36 cellular contexts compared by ENCODE assay signal in genomic region chr2:198143156-198143555, GRCh38.
"Had no signal": no experiment of that assay in that cellular context is flagged by ENCODE, and none has a peak within 500 bp of the region (broad histone marks: within the 10 kb centered on the region; RNA-seq: fewer than 3 reads in every experiment).

No MANE protein-coding gene starts in this region.

- H3K4me3 ChIP-seq: ascending aorta, body of pancreas, breast epithelium, Peyer's patch, SJSA1 had no signal

- DNase-seq: activated B cell treated with CpG ODN at 0.5 μM for 24 hours; activated CD4-positive, alpha-beta memory T cell treated with anti-CD3 and anti-CD28 coated beads for 36 hours; activated CD4-positive, alpha-beta T cell treated with anti-CD3 and anti-CD28 coated beads for 4 hours; activated CD4-positive, alpha-beta T cell treated with anti-CD3 and anti-CD28 coated beads, Interleukin-2, amount 50 U/mL, for 1 hour; activated CD4-positive, CD25-positive, alpha-beta regulatory T cell treated with anti-CD3 and anti-CD28 coated beads, Interleukin-2, amount 50 U/mL, for 72 hours; activated CD8-positive, alpha-beta memory T cell treated with anti-CD3 and anti-CD28 coated beads, Interleukin-2, amount 50 U/mL, for 4 hours; activated gamma-delta T cell treated with Interleukin-2 at 50 U/mL for 16 hours; activated naive CD4-positive, alpha-beta T cell treated with anti-CD3 and anti-CD28 coated beads, Interleukin-2, amount 10 ng/mL, durations not matched to agents 7 days and 5 days; activated naive CD8-positive, alpha-beta T cell treated with anti-CD3 and anti-CD28 coated beads for 36 hours; activated T-cell treated with anti-CD3 and anti-CD28 coated beads for 4 hours; activated T-cell treated with anti-CD3 and anti-CD28 coated beads, Interleukin-2, amount 50 U/mL, for 4 hours; amniotic stem cell; body of pancreas; MM.1S; MV-4-11; NCI-H1092; NCI-H1436 treated with DMSO at 0.1 percent for 48 hours; NCI-H1694 treated with DMSO at 0.1 percent for 48 hours; NCI-H2029; NCI-H345; NCI-H524 treated with DMSO at 0.1 percent for 48 hours; NK-92 treated with Interleukin-12 subunit alpha and Interleukin-12 subunit beta, amount 100 ng/mL, for 24 hours; PC-3; Peyer's patch; RPMI8226; SHP77 treated with DMSO at 0.1 percent for 48 hours; SK-N-SH; T-cell; T-helper 2 cell; T-helper 9 cell had no signal

- H3K4me1 Mint-ChIP-seq: activated B cell treated with CpG ODN at 0.5 μM for 24 hours had no signal

- H3K27ac ChIP-seq: ascending aorta, body of pancreas, breast epithelium, KMS-11, Peyer's patch, SJSA1, VCaP had no signal

- H3K27me3 Mint-ChIP-seq: activated B cell treated with CpG ODN at 0.5 μM for 24 hours; activated CD4-positive, alpha-beta memory T cell treated with anti-CD3 and anti-CD28 coated beads for 36 hours; activated naive CD4-positive, alpha-beta T cell treated with anti-CD3 and anti-CD28 coated beads, Interleukin-2, amount 10 ng/mL, durations not matched to agents 7 days and 5 days; activated naive CD8-positive, alpha-beta T cell treated with anti-CD3 and anti-CD28 coated beads for 36 hours; T-cell had no signal

- ATAC-seq: activated T-cell treated with anti-CD3 and anti-CD28 coated beads, Interleukin-2, amount 50 U/mL, for 4 hours; body of pancreas; PC-3; T-cell had no signal

- H3K36me3 Mint-ChIP-seq: activated naive CD4-positive, alpha-beta T cell treated with anti-CD3 and anti-CD28 coated beads, Interleukin-2, amount 10 ng/mL, durations not matched to agents 7 days and 5 days; activated naive CD8-positive, alpha-beta T cell treated with anti-CD3 and anti-CD28 coated beads for 36 hours had no signal

- H3K27ac Mint-ChIP-seq: activated B cell treated with CpG ODN at 0.5 μM for 24 hours; activated CD4-positive, alpha-beta memory T cell treated with anti-CD3 and anti-CD28 coated beads for 36 hours; activated naive CD4-positive, alpha-beta T cell treated with anti-CD3 and anti-CD28 coated beads, Interleukin-2, amount 10 ng/mL, durations not matched to agents 7 days and 5 days; activated naive CD8-positive, alpha-beta T cell treated with anti-CD3 and anti-CD28 coated beads for 36 hours; activated T-helper 1 cell treated with anti-CD3 and anti-CD28 coated beads, Interleukin-12 subunit alpha, Interleukin-12 subunit beta, Interleukin-2, Interleukin-4 antibody, amounts not matched to agents 30 ng/mL and 10 ng/mL and 1 ng/mL, durations not matched to agents 14 hours and 24 hours and 36 hours; T-cell had no signal

- H3K9me3 Mint-ChIP-seq: activated CD4-positive, alpha-beta memory T cell treated with anti-CD3 and anti-CD28 coated beads for 36 hours; activated naive CD8-positive, alpha-beta T cell treated with anti-CD3 and anti-CD28 coated beads for 36 hours; activated T-cell treated with anti-CD3 and anti-CD28 coated beads, Interleukin-2, amount 50 U/mL, for 4 hours; activated T-helper 1 cell treated with anti-CD3 and anti-CD28 coated beads, Interleukin-12 subunit alpha, Interleukin-12 subunit beta, Interleukin-2, Interleukin-4 antibody, amounts not matched to agents 30 ng/mL and 10 ng/mL and 1 ng/mL, durations not matched to agents 14 hours and 24 hours and 36 hours; T-cell had no signal

- H3K4me3 Mint-ChIP-seq: activated B cell treated with CpG ODN at 0.5 μM for 24 hours; activated CD4-positive, alpha-beta memory T cell treated with anti-CD3 and anti-CD28 coated beads for 36 hours; activated naive CD4-positive, alpha-beta T cell treated with anti-CD3 and anti-CD28 coated beads, Interleukin-2, amount 10 ng/mL, durations not matched to agents 7 days and 5 days; activated naive CD8-positive, alpha-beta T cell treated with anti-CD3 and anti-CD28 coated beads for 36 hours; activated T-cell treated with anti-CD3 and anti-CD28 coated beads, Interleukin-2, amount 50 U/mL, for 4 hours; activated T-helper 1 cell treated with anti-CD3 and anti-CD28 coated beads, Interleukin-12 subunit alpha, Interleukin-12 subunit beta, Interleukin-2, Interleukin-4 antibody, amounts not matched to agents 30 ng/mL and 10 ng/mL and 1 ng/mL, durations not matched to agents 14 hours and 24 hours and 36 hours; T-cell had no signal

- H3K27me3 ChIP-seq: ascending aorta, body of pancreas, breast epithelium, Peyer's patch, SJSA1 had no signal
